In the genomic region with DNA sequence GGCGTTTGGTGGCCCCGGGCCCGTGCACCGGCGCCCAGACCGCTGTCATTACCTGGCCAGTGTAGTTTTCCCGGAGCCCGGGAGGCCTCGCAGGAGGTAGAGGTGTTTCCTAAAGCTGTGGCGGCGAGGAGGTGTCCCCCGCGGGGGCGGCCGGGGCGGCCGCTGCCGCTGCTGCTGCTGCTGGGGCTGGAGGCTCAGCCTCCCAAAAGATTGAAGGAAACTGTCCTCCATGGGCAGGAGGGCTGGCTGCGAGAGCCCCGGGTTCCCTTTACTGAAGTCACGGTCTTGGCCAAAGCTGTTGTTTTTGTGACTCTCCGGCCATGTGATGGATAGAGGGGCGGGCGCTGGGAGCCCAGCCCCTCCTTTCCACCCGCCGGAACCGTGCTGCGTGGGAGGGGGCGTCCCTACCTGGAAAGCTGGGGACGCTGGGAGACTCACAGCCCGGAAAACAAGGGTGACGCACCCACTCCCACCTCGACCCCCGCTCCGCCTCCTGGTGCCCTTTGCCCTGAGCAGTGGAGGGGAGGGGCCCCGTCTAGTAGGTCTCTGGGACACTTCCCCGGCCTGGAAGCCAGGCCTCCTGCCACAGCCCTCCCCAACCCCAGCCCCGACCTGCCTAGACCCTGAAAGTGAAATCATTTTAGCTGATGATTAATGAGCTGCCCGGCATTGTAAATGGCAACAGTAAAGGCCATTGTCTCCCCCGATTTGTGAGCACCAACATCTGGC, we compare ENCODE assay signal across 8 cellular contexts. TPM values are rescaled to one million over a fixed set of nuclear protein-coding genes. Genes with fewer than 3 reads are reported as not detected.
DNase-seq lines count a peak whose midpoint lies in the region; ATAC-seq and TF ChIP-seq lines count a peak whose summit lies in the region.

Gene N4BP2L1 (minus strand): TSS at position 279 of the 729 bp plus-strand sequence. CDS start 48 bp downstream, at position 231.

- TF ChIP-seq POLR2A in gastroesophageal sphincter (IDR thresholded peaks at IDR 0.05) = peak; percentile 80 to 81

- intact Hi-C loops in CD4-positive, alpha-beta T cell (cut with DNase I, micrococcal nuclease) = loop anchor here (2.0 to 10.0 kb wide), 7 partner anchors 109 to 1266 kb away; partner anchors contain the start of genes HSPH1 (in 2 of the 2), N4BP2L2 (in 2 of the 2), BRCA2 (in 1 of the 2) and PDS5B (in 1 of the 2)

- H3K27ac Mint-ChIP-seq in CD4-positive, alpha-beta T cell = peak within 1 kb of the TSS; percentile 96

- peak within 1 kb of the TSS; percentile 96 for H3K4me3 Mint-ChIP-seq in CD4-positive, alpha-beta T cell

- POLR2A ChIA-PET in CD4-positive, alpha-beta T cell (lab: Charles Lee) = interaction anchor here (0.8 to 4.5 kb wide), 17 partner anchors 8 to 1115 kb away, joined by 3 to 83 read pairs (median 5); partner anchors contain the start of genes BRCA2, N4BP2L2, PDS5B and ZAR1L

- H3K36me3 ChIP-seq in gastroesophageal sphincter (peaks cover 0 to 21% of the 10 kb centered on the region in 2 donors), neutrophil (peaks cover 22% of the 10 kb centered on the region)

- H3K4me1 Mint-ChIP-seq in CD4-positive, alpha-beta T cell (ENCODE audit: low read depth) = peaks cover 45% of the 10 kb centered on the region

- H3K4me1 ChIP-seq in gastroesophageal sphincter (peaks cover 0 to 40% (median 0%) of the 10 kb centered on the region in 3 donors), neutrophil (ENCODE audit: control insufficient read depth in 1 of 2, insufficient read depth in 1 of 2, low read depth in 1 of 2, low read length in 1 of 2) (peaks cover 28 to 31% of the 10 kb centered on the region in 2 experiments)

- CTCF ChIA-PET in CD4-positive, alpha-beta T cell (lab: Charles Lee) = interaction anchor here (1.5 to 2.3 kb wide), 2 partner anchors 158 to 1115 kb away, joined by 4 to 7 read pairs; partner anchors contain the start of gene PDS5B

- H3K9me3 Mint-ChIP-seq in CD4-positive, alpha-beta T cell = no peaks in the 10 kb centered on the region

- peaks cover 46% of the 10 kb centered on the region for H3K36me3 Mint-ChIP-seq in CD4-positive, alpha-beta T cell (ENCODE audit: low read depth)

- H3K27me3 ChIP-seq in CD4-positive, alpha-beta T cell (ENCODE audit: control insufficient read depth, insufficient read depth, low read length) = no peaks in the 10 kb centered on the region
- H3K27me3 ChIP-seq in gastroesophageal sphincter (no peaks in the 10 kb centered on the region), neutrophil (no peaks in the 10 kb centered on the region)

- TF ChIP-seq EP300 in gastroesophageal sphincter (IDR thresholded peaks at IDR 0.05) = no peak

- ATAC-seq in CD4-positive, alpha-beta T cell (ENCODE audit: poor library complexity) = peak; percentile 73
- ATAC-seq in GM19328 (IDR thresholded peaks at IDR 0.05; ENCODE audit: unreplicated experiment) (peak; percentile 66), HG03521 (IDR thresholded peaks at IDR 0.05; ENCODE audit: unreplicated experiment) (peak; percentile 62), gastroesophageal sphincter (peak; percentile 83)

- H3K4me3 ChIP-seq in gastroesophageal sphincter = peak within 1 kb of the TSS; percentile 74 to 93
- peak within 1 kb of the TSS; percentile 68 for H3K4me3 ChIP-seq in neutrophil (ENCODE audit: low read depth in 1 of 2, low read length in 1 of 2)

- peak; percentile 58 to 83 (median 70) for DNase-seq in CD4-positive, alpha-beta T cell
- DNase-seq in RPMI7951 (ENCODE audit: low read depth) = peak; percentile 45
- DNase-seq in activated T-helper 9 cell treated with anti-CD3 and anti-CD28 coated beads, Interleukin-2, amount 50 U/mL, for 16 hours (ENCODE audit: low read depth) = peak; percentile 78

- peak within 1 kb of the TSS; percentile 91 for H3K27ac ChIP-seq in CD4-positive, alpha-beta T cell (ENCODE audit: low read depth, low read length)
- peak within 1 kb of the TSS; percentile 45 to 89 (median 86) for H3K27ac ChIP-seq in gastroesophageal sphincter
- H3K27ac ChIP-seq in neutrophil = peak within 1 kb of the TSS; percentile 77

- no peaks in the 10 kb centered on the region for H3K9me3 ChIP-seq in CD4-positive, alpha-beta T cell (ENCODE audit: control insufficient read depth, low read length)
- H3K9me3 ChIP-seq in gastroesophageal sphincter (no peaks in the 10 kb centered on the region), neutrophil (no peaks in the 10 kb centered on the region)

- no peaks in the 10 kb centered on the region for H3K27me3 Mint-ChIP-seq in CD4-positive, alpha-beta T cell

- no peak for TF ChIP-seq CTCF in CD4-positive, alpha-beta T cell (IDR thresholded peaks at IDR 0.05)
- TF ChIP-seq CTCF in gastroesophageal sphincter (IDR thresholded peaks at IDR 0.05) = no peak
- TF ChIP-seq CTCF in neutrophil (IDR thresholded peaks at IDR 0.05) = no peak
- TF ChIP-seq CTCF in subcutaneous adipose tissue (IDR thresholded peaks at IDR 0.05; ENCODE audit: low read depth) = no peak

- WGBS in gastroesophageal sphincter (ENCODE audit: low coverage in 1 of 2), 2 donors = 0% methylated on average over 2 to 4 of the region's 40 CpGs

RNA-seq across cellular contexts. Expression of gene N4BP2L1, which starts in this region (rescaled TPM):
- 10 to 100 TPM; 47.5 to 50.5 TPM for total RNA-seq in CD4-positive, alpha-beta T cell
- total RNA-seq in RPMI7951 (2014; rRNA removed; shearing (Covaris generic)) = 3.0 and 3.9 TPM in 2 replicates
- total RNA-seq in gastroesophageal sphincter = 10 to 100 TPM in 3 of 4 donors, 1 to 10 TPM in 1; 7.2 to 31.0 (median 22.5) TPM
- 10 to 100 TPM; 23.1 to 33.1 (median 26.8) TPM for total RNA-seq in subcutaneous adipose tissue

Comparison
In these comparisons a context has a peak if more than half of its experiments do, and no peak if none do; other contexts are left out.
1. Peak in every context shown above with its lines: DNase-seq, ATAC-seq, H3K4me3 ChIP-seq and H3K27ac ChIP-seq.